ENCODE assay signal across 8 cellular contexts in the genomic region with DNA sequence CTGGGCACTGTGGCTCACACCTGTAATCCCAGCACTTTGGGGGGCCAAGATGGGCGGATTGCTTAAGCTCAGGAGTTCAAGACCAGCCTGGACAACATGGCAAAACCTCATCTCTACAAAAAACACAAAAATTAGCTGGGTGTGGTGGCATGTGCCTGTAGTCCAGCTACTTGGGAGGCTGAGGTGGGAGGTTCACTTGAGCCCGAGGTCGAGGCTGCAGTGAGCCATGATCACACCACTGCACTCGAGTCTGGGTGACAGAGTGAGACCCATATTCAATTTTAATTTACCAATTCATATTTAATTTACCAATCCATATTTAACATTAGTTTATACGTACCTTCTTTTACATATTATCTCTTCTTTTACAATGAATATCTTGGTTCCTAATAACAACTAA. TPM values are rescaled to one million over a fixed set of nuclear protein-coding genes. Genes with fewer than 3 reads are reported as not detected.
DNase-seq lines count a peak whose midpoint lies in the region; ATAC-seq and TF ChIP-seq lines count a peak whose summit lies in the region.
"Not testable (repeated sequence)": the region's sequence is repeated elsewhere in the genome, so short reads cannot be mapped to it uniquely, and the experiment has no call there.

No MANE protein-coding gene starts in this region.

- H3K9me3 Mint-ChIP-seq in Caco-2 (ENCODE audit: unreplicated experiment); activated CD4-positive, alpha-beta memory T cell treated with anti-CD3 and anti-CD28 coated beads, Interleukin-2, amount 10 ng/mL, durations not matched to agents 7 days and 5 days; natural killer cell treated with Interleukin-12 subunit alpha and Interleukin-12 subunit beta and Interleukin-15 and Interleukin-18, amount 100 ng/mL, for 72 hours: not testable (repeated sequence)

- peak overlapping the region; percentile 48 for H3K4me3 Mint-ChIP-seq in Caco-2 (ENCODE audit: unreplicated experiment)
- H3K4me3 Mint-ChIP-seq in activated CD4-positive, alpha-beta memory T cell treated with anti-CD3 and anti-CD28 coated beads, Interleukin-2, amount 10 ng/mL, durations not matched to agents 7 days and 5 days = peak overlapping the region; percentile 99
- H3K4me3 Mint-ChIP-seq in natural killer cell treated with Interleukin-12 subunit alpha and Interleukin-12 subunit beta and Interleukin-15 and Interleukin-18, amount 100 ng/mL, for 72 hours = peak overlapping the region; percentile 98

- DNase-seq in Caco-2; HL-60 (ENCODE audit: low read depth in 1 of 2, low spot score in 1 of 2); OCI-LY7 (ENCODE audit: low spot score); activated CD4-positive, alpha-beta memory T cell treated with anti-CD3 and anti-CD28 coated beads, Interleukin-2, amount 10 ng/mL, durations not matched to agents 7 days and 5 days; adipocyte (ENCODE audit: low read depth); fibroblast of lung (ENCODE audit: low read depth in 2 of 2); natural killer cell treated with Interleukin-12 subunit alpha and Interleukin-12 subunit beta and Interleukin-15 and Interleukin-18, amount 100 ng/mL, for 72 hours (ENCODE audit: low spot score); suprapubic skin (ENCODE audit: low spot score in 2 of 2): not testable (repeated sequence)

- not testable (repeated sequence) for TF ChIP-seq POLR2A in suprapubic skin (IDR thresholded peaks at IDR 0.05)

- not testable (repeated sequence) for H3K27me3 Mint-ChIP-seq in Caco-2 (ENCODE audit: insufficient read depth, unreplicated experiment); activated CD4-positive, alpha-beta memory T cell treated with anti-CD3 and anti-CD28 coated beads, Interleukin-2, amount 10 ng/mL, durations not matched to agents 7 days and 5 days; natural killer cell treated with Interleukin-12 subunit alpha and Interleukin-12 subunit beta and Interleukin-15 and Interleukin-18, amount 100 ng/mL, for 72 hours

- not testable (repeated sequence) for H3K27ac ChIP-seq in HL-60 (replicated peaks); OCI-LY7 (ENCODE audit: low read depth, low read length, poor library complexity, severe bottlenecking); fibroblast of lung (ENCODE audit: insufficient read depth, low read length); suprapubic skin

- H3K27ac Mint-ChIP-seq in Caco-2 (ENCODE audit: unreplicated experiment); activated CD4-positive, alpha-beta memory T cell treated with anti-CD3 and anti-CD28 coated beads, Interleukin-2, amount 10 ng/mL, durations not matched to agents 7 days and 5 days: not testable (repeated sequence)
- peak overlapping the region in 1 of 2 donors; percentile 79 for H3K27ac Mint-ChIP-seq in natural killer cell treated with Interleukin-12 subunit alpha and Interleukin-12 subunit beta and Interleukin-15 and Interleukin-18, amount 100 ng/mL, for 72 hours

- POLR2A ChIA-PET in Caco-2 (lab: Charles Lee) = not testable (repeated sequence)
- POLR2A ChIA-PET in OCI-LY7 (lab: Charles Lee) = interaction anchor here (0.6 to 2.0 kb wide), 4 partner anchors 9 to 318 kb away, joined by 3 to 6 read pairs (median 3); no protein-coding TSS in a partner anchor
- POLR2A ChIA-PET in activated CD4-positive, alpha-beta memory T cell treated with anti-CD3 and anti-CD28 coated beads, Interleukin-2, amount 10 ng/mL, durations not matched to agents 7 days and 5 days (lab: Charles Lee) = interaction anchor here (1.1 to 10.2 kb wide), 3 partner anchors 10 to 18 kb away, joined by 3 to 387 read pairs (median 7); a partner anchor contains a TSS

- not testable (repeated sequence) for H3K36me3 ChIP-seq in Caco-2 (ENCODE audit: control insufficient read depth, insufficient read depth, low read length); fibroblast of lung (ENCODE audit: control insufficient read depth, insufficient read depth, low read length)
- H3K36me3 ChIP-seq in OCI-LY7 (ENCODE audit: insufficient read depth, low read length) (peaks cover 74% of the 10 kb centered on the region), adipocyte (ENCODE audit: control insufficient read depth, insufficient read depth, low read length, severe bottlenecking) (peaks cover 40% of the 10 kb centered on the region), suprapubic skin (peaks cover 36% of the 10 kb centered on the region)

- CTCF ChIA-PET in Caco-2 (lab: Charles Lee) = interaction anchor here (0.7 to 1.3 kb wide), 2 partner anchors 34 to 154 kb away, joined by 3 read pairs; no protein-coding TSS in a partner anchor
- CTCF ChIA-PET in OCI-LY7 (lab: Charles Lee; ENCODE audit: unreplicated experiment) = not testable (repeated sequence)
- CTCF ChIA-PET in activated CD4-positive, alpha-beta memory T cell treated with anti-CD3 and anti-CD28 coated beads, Interleukin-2, amount 10 ng/mL, durations not matched to agents 7 days and 5 days (lab: Charles Lee) = interaction anchor here (1.1 to 3.3 kb wide), 5 partner anchors 9 to 76 kb away, joined by 3 to 32 read pairs (median 4); a partner anchor contains a TSS

- peaks cover 25% of the 10 kb centered on the region for H3K4me1 ChIP-seq in Caco-2
- peaks cover 47% of the 10 kb centered on the region for H3K4me1 ChIP-seq in OCI-LY7 (ENCODE audit: insufficient read depth, low read length, poor library complexity, severe bottlenecking)
- H3K4me1 ChIP-seq in adipocyte (ENCODE audit: control insufficient read depth, insufficient read depth, low read length) = peaks cover 47% of the 10 kb centered on the region
- not testable (repeated sequence) for H3K4me1 ChIP-seq in fibroblast of lung (ENCODE audit: control insufficient read depth, extremely low read depth, insufficient read depth, low read length)
- H3K4me1 ChIP-seq in suprapubic skin = peaks cover 56% of the 10 kb centered on the region

- not testable (repeated sequence) for H3K9me2 ChIP-seq in OCI-LY7 (ENCODE audit: insufficient read depth, low read length)

- not testable (repeated sequence) for H3K27me3 ChIP-seq in Caco-2 (replicated peaks; ENCODE audit: control insufficient read depth, insufficient read depth, low read length); HL-60 (ENCODE audit: insufficient read depth, poor library complexity, severe bottlenecking); adipocyte (replicated peaks; ENCODE audit: control insufficient read depth, insufficient read depth, low read length); fibroblast of lung (ENCODE audit: control insufficient read depth, insufficient read depth, low read length); suprapubic skin

- WGBS in suprapubic skin = 87% methylated on average over 5 of the region's 5 CpGs

- H3K4me1 Mint-ChIP-seq in Caco-2 (ENCODE audit: low read depth, unreplicated experiment) = peaks cover 40% of the 10 kb centered on the region
- peaks cover 73% of the 10 kb centered on the region for H3K4me1 Mint-ChIP-seq in activated CD4-positive, alpha-beta memory T cell treated with anti-CD3 and anti-CD28 coated beads, Interleukin-2, amount 10 ng/mL, durations not matched to agents 7 days and 5 days
- H3K4me1 Mint-ChIP-seq in natural killer cell treated with Interleukin-12 subunit alpha and Interleukin-12 subunit beta and Interleukin-15 and Interleukin-18, amount 100 ng/mL, for 72 hours (ENCODE audit: low read depth in 2 of 2) = peaks cover 51 to 62% of the 10 kb centered on the region in 2 donors

- not testable (repeated sequence) for H3K9ac ChIP-seq in adipocyte (ENCODE audit: low read length); fibroblast of lung (ENCODE audit: insufficient read depth, low read length)

- ATAC-seq in natural killer cell treated with Interleukin-12 subunit alpha and Interleukin-12 subunit beta and Interleukin-15 and Interleukin-18, amount 100 ng/mL, for 72 hours = not testable (repeated sequence)

- not testable (repeated sequence) for H3K4me3 ChIP-seq in Caco-2 (ENCODE audit: low read depth, low read length)
- peak overlapping the region; percentile 75 for H3K4me3 ChIP-seq in HL-60 (replicated peaks; ENCODE audit: insufficient read depth, low read length)
- H3K4me3 ChIP-seq in OCI-LY7 (ENCODE audit: low read depth, low read length, poor library complexity, severe bottlenecking) = peak overlapping the region; percentile 87
- peak overlapping the region; percentile 93 for H3K4me3 ChIP-seq in adipocyte (ENCODE audit: low read length)
- peak overlapping the region in 3 of 4 experiments; percentile 24 to 87 (median 73) for H3K4me3 ChIP-seq in fibroblast of lung (replicated peaks in 1 of 4; ENCODE audit: control extremely low read depth in 1 of 4, insufficient read depth in 1 of 4, low read depth in 3 of 4, low read length in 4 of 4)
- H3K4me3 ChIP-seq in suprapubic skin = peak overlapping the region; percentile 80

- H4K20me1 ChIP-seq in OCI-LY7 (ENCODE audit: insufficient read depth, low read length) = peaks cover 21% of the 10 kb centered on the region; the same call in 1 of the 2 replicates
- H4K20me1 ChIP-seq in fibroblast of lung (ENCODE audit: control insufficient read depth, extremely low read depth, insufficient read depth, low read length) = not testable (repeated sequence)

- not testable (repeated sequence) for TF ChIP-seq EP300 in suprapubic skin (IDR thresholded peaks at IDR 0.05)

- TF ChIP-seq CTCF in Caco-2 (IDR thresholded peaks at IDR 0.05; ENCODE audit: insufficient read depth in 1 of 2, low read depth in 1 of 2, low read length in 1 of 2, severe bottlenecking in 1 of 2, unreplicated experiment in 1 of 2); HL-60 (IDR thresholded peaks at IDR 0.05; ENCODE audit: insufficient read depth, low read length); OCI-LY7 (conservative IDR thresholded peaks at IDR 0.05; ENCODE audit: low read length); fibroblast of lung (conservative IDR thresholded peaks at IDR 0.05 in 1 of 2, IDR thresholded peaks at IDR 0.05 in 1 of 2; ENCODE audit: low read depth in 1 of 2, low read length in 2 of 2); suprapubic skin (IDR thresholded peaks at IDR 0.05): not testable (repeated sequence)

- peaks cover 74% of the 10 kb centered on the region for H3K79me2 ChIP-seq in OCI-LY7 (ENCODE audit: insufficient read depth, low read depth, low read length)
- H3K79me2 ChIP-seq in fibroblast of lung (ENCODE audit: control insufficient read depth, insufficient read depth, low read length) = peaks cover 18% of the 10 kb centered on the region

- H3K9me3 ChIP-seq in Caco-2; OCI-LY7 (ENCODE audit: low read length); adipocyte (ENCODE audit: control insufficient read depth, low read length); fibroblast of lung (ENCODE audit: control insufficient read depth, insufficient read depth, low read depth, low read length); suprapubic skin: not testable (repeated sequence)

- not testable (repeated sequence) for H2AFZ ChIP-seq in OCI-LY7 (ENCODE audit: low read length); fibroblast of lung (ENCODE audit: low read length)

- H3K4me2 ChIP-seq in OCI-LY7 (ENCODE audit: low read length) (peak overlapping the region; percentile 76), fibroblast of lung (ENCODE audit: extremely low read depth, insufficient read depth, low read length) (peak overlapping the region; percentile 32)

- not testable (repeated sequence) for BruUV-seq in Caco-2 (replicated peaks; lab: Mats Ljungman, UMichigan); OCI-LY7 (replicated peaks; lab: Mats Ljungman, UMichigan)

- intact Hi-C loops in Caco-2 (cut with micrococcal nuclease; ENCODE audit: unreplicated experiment) (loop anchor here (5.0 kb wide), 1 partner anchor 188 kb away; no protein-coding TSS in a partner anchor), OCI-LY7 (cut with micrococcal nuclease; ENCODE audit: unreplicated experiment) (loop anchor here (5.0 kb wide), 1 partner anchor 568 kb away; no protein-coding TSS in a partner anchor)

- peaks cover 88% of the 10 kb centered on the region for H3K36me3 Mint-ChIP-seq in Caco-2 (ENCODE audit: insufficient read depth, unreplicated experiment)
- peaks cover 68% of the 10 kb centered on the region for H3K36me3 Mint-ChIP-seq in activated CD4-positive, alpha-beta memory T cell treated with anti-CD3 and anti-CD28 coated beads, Interleukin-2, amount 10 ng/mL, durations not matched to agents 7 days and 5 days (ENCODE audit: low read depth)
- H3K36me3 Mint-ChIP-seq in natural killer cell treated with Interleukin-12 subunit alpha and Interleukin-12 subunit beta and Interleukin-15 and Interleukin-18, amount 100 ng/mL, for 72 hours = peaks cover 27% of the 10 kb centered on the region

RNA-seq across cellular contexts. Expression of a gene that starts 1.6 kb away (rescaled TPM):
- total RNA-seq in Caco-2 (2022) = 28.9 and 32.9 TPM in 2 replicates
- 22.9 and 31.4 TPM in 2 replicates for total RNA-seq in OCI-LY7 (2014; rRNA removed; shearing (Covaris generic))
- 51.1 and 54.4 TPM in 2 replicates for total RNA-seq in OCI-LY7 (2022)
- total RNA-seq in activated CD4-positive, alpha-beta memory T cell treated with anti-CD3 and anti-CD28 coated beads, Interleukin-2, amount 10 ng/mL, durations not matched to agents 7 days and 5 days = 10 to 100 TPM; 34.7 to 35.2 TPM
- total RNA-seq in fibroblast of lung = 21.3 and 24.9 TPM in 2 replicates
- 5.3 and 6.9 TPM in 2 replicates for polyA plus RNA-seq in fibroblast of lung
- polyA plus RNA-seq in fibroblast of lung (2012) = 5.1 and 5.9 TPM in 2 replicates
- 0.96 and 8.8 TPM in 2 replicates for polyA minus RNA-seq in fibroblast of lung (ENCODE audit: low replicate concordance)
- 10 to 100 TPM; 32.6 to 61.1 TPM for total RNA-seq in natural killer cell treated with Interleukin-12 subunit alpha and Interleukin-12 subunit beta and Interleukin-15 and Interleukin-18, amount 100 ng/mL, for 72 hours
- total RNA-seq in suprapubic skin = 10 to 100 TPM in 1 of 4 donors, 1 to 10 TPM in 3; 2.7 to 23.2 (median 5.0) TPM

RNA-seq across cellular contexts. Expression of a gene that starts 10.8 kb away (rescaled TPM):
- 648 and 667 TPM in 2 replicates for total RNA-seq in Caco-2 (2022)
- total RNA-seq in OCI-LY7 (2014; rRNA removed; shearing (Covaris generic)) = 362 and 461 TPM in 2 replicates
- total RNA-seq in OCI-LY7 (2022) = 815 and 857 TPM in 2 replicates
- total RNA-seq in activated CD4-positive, alpha-beta memory T cell treated with anti-CD3 and anti-CD28 coated beads, Interleukin-2, amount 10 ng/mL, durations not matched to agents 7 days and 5 days = 100 to 1,000 TPM; 713 to 732 TPM
- 393 and 439 TPM in 2 replicates for total RNA-seq in fibroblast of lung
- polyA plus RNA-seq in fibroblast of lung = 560 and 598 TPM in 2 replicates
- polyA plus RNA-seq in fibroblast of lung (2012) = 398 and 441 TPM in 2 replicates
- polyA minus RNA-seq in fibroblast of lung (ENCODE audit: low replicate concordance) = 251 and 297 TPM in 2 replicates
- 1,000 to 10,000 TPM in 1 of 2 donors, 100 to 1,000 TPM in 1; 987 to 1,102 TPM for total RNA-seq in natural killer cell treated with Interleukin-12 subunit alpha and Interleukin-12 subunit beta and Interleukin-15 and Interleukin-18, amount 100 ng/mL, for 72 hours
- total RNA-seq in suprapubic skin = 1,000 to 10,000 TPM in 1 of 4 donors, 100 to 1,000 TPM in 3; 532 to 1,402 (median 922) TPM

RNA-seq across cellular contexts. Expression of a gene that starts 11.5 kb away (rescaled TPM):
- total RNA-seq in Caco-2 (2022) = 63.6 and 69.4 TPM in 2 replicates
- 62.7 and 87.9 TPM in 2 replicates for total RNA-seq in OCI-LY7 (2014; rRNA removed; shearing (Covaris generic))
- 89.6 and 101 TPM in 2 replicates for total RNA-seq in OCI-LY7 (2022)
- 10 to 100 TPM; 47.7 to 48.5 TPM for total RNA-seq in activated CD4-positive, alpha-beta memory T cell treated with anti-CD3 and anti-CD28 coated beads, Interleukin-2, amount 10 ng/mL, durations not matched to agents 7 days and 5 days
- total RNA-seq in fibroblast of lung = 24.4 and 24.8 TPM in 2 replicates
- 12.6 and 16.6 TPM in 2 replicates for polyA plus RNA-seq in fibroblast of lung
- 10.4 and 10.8 TPM in 2 replicates for polyA plus RNA-seq in fibroblast of lung (2012)
- 2.3 and 5.3 TPM in 2 replicates for polyA minus RNA-seq in fibroblast of lung (ENCODE audit: low replicate concordance)
- total RNA-seq in natural killer cell treated with Interleukin-12 subunit alpha and Interleukin-12 subunit beta and Interleukin-15 and Interleukin-18, amount 100 ng/mL, for 72 hours = 10 to 100 TPM; 47.7 to 74.3 TPM
- total RNA-seq in suprapubic skin = 100 to 1,000 TPM in 1 of 4 donors, 10 to 100 TPM in 3; 46.8 to 200 (median 61.5) TPM

RNA-seq across cellular contexts. Expression of a gene that starts 46.4 kb away (rescaled TPM):
- not detected in 2 replicates for total RNA-seq in Caco-2 (2022)
- 68.7 and 73.6 TPM in 2 replicates for total RNA-seq in OCI-LY7 (2014; rRNA removed; shearing (Covaris generic))
- 92.2 and 101 TPM in 2 replicates for total RNA-seq in OCI-LY7 (2022)
- total RNA-seq in activated CD4-positive, alpha-beta memory T cell treated with anti-CD3 and anti-CD28 coated beads, Interleukin-2, amount 10 ng/mL, durations not matched to agents 7 days and 5 days = under 1 TPM; 0.35 to 0.80 TPM
- total RNA-seq in fibroblast of lung = 4.4 and 9.1 TPM in 2 replicates
- 11.6 and 33.3 TPM in 2 replicates for polyA plus RNA-seq in fibroblast of lung
- 5.4 and 20.7 TPM in 2 replicates for polyA plus RNA-seq in fibroblast of lung (2012)
- polyA minus RNA-seq in fibroblast of lung (ENCODE audit: low replicate concordance) = 8.2 TPM in 1 of 2 replicates, not detected in the other
- 1 to 10 TPM; 5.0 to 6.9 TPM for total RNA-seq in natural killer cell treated with Interleukin-12 subunit alpha and Interleukin-12 subunit beta and Interleukin-15 and Interleukin-18, amount 100 ng/mL, for 72 hours
- total RNA-seq in suprapubic skin = under 1 TPM in 2 of 4 donors, not detected in 2; 0.45 to 0.57 TPM

Comparison
In these comparisons a context has a peak if more than half of its experiments do, and no peak if none do; other contexts are left out.
1. H3K4me3 Mint-ChIP-seq: peak in every context shown above with its lines; median percentile 99 in activated CD4-positive, alpha-beta memory T cell treated with anti-CD3 and anti-CD28 coated beads, Interleukin-2, amount 10 ng/mL, durations not matched to agents 7 days and 5 days; 98 in natural killer cell treated with Interleukin-12 subunit alpha and Interleukin-12 subunit beta and Interleukin-15 and Interleukin-18, amount 100 ng/mL, for 72 hours; 48 in Caco-2.